In the genomic region with DNA sequence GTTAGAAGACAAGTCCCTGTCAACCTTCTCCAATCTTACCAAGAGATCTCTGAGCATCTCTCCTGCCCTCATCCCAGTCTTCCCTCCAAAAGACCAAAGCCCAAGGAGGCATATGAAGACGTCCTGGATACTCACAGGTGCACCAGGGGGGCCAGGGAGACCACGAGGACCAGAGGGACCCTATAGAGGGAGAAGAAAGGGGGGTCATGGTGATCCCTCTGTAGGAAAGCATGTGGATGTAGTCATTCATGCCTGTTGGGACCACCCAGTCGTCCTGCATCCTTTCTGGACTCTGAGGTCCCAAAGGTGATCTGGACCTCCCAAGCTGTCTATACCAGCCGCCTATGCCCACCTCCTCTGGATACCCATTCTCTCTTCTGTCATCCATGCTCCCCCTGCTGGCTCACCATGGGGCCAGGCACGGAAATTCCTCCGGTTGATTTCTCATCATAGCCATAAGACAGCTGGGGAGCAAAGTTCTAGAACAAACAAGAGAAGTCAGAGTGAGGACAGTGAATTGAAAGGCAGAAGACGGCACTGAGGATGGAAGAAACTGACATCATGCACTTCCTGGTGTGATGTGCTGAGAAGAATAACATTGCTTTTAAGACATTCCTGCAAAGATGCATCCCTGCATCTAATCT, we compare ENCODE assay signal across 1 cellular context.
TF ChIP-seq lines count a peak whose summit lies in the region.

No MANE protein-coding gene starts in this region.

TF ChIP-seq in endothelial cell of umbilical vein, 7 proteins besides CTCF, POLR2A, EP300 and RAD21:
- no peak for TF ChIP-seq GATA2 (IDR thresholded peaks at IDR 0.05; ENCODE audit: insufficient read depth, insufficient read length, low read depth, low read length)
- no peak for TF ChIP-seq MYC (IDR thresholded peaks at IDR 0.05; ENCODE audit: low read depth, low read length)
- TF ChIP-seq FOS (IDR thresholded peaks at IDR 0.05; ENCODE audit: borderline replicate concordance, insufficient read depth, low read length): no peak
- no peak for TF ChIP-seq MAX (IDR thresholded peaks at IDR 0.05; ENCODE audit: insufficient read depth, insufficient read length)
- TF ChIP-seq POLR2AphosphoS5 (IDR thresholded peaks at IDR 0.05; ENCODE audit: insufficient read depth, low read depth, low read length): no peak
- TF ChIP-seq JUN (IDR thresholded peaks at IDR 0.05; ENCODE audit: borderline replicate concordance, insufficient read depth, insufficient read length, low read depth): no peak
- TF ChIP-seq EZH2 (IDR thresholded peaks at IDR 0.05; ENCODE audit: borderline replicate concordance, low read depth, low read length, severe bottlenecking): no peak
TF ChIP-seq in endothelial cell of umbilical vein: peak in this region for 0.
